ENCODE assay signal across 19 cellular contexts in genomic region chr4:138789796-138790195, GRCh38.
A peak's percentile ranks its signal among the peaks of the same experiment; 100 is the strongest.
DNase-seq lines count a peak whose midpoint lies in the region; TF ChIP-seq lines count a peak whose summit lies in the region.
"Had no signal": no experiment of that assay in that cellular context is flagged by ENCODE, and none has a peak within 500 bp of the region (broad histone marks: within the 10 kb centered on the region; RNA-seq: fewer than 3 reads in every experiment).

No MANE protein-coding gene starts in this region.

- peak; percentile 85 for DNase-seq in Caki2 (ENCODE audit: low read depth)
- DNase-seq in NCI-H69 (lab: John Stamatoyannopoulos, UW): peak; percentile 13
- no peak for DNase-seq in endodermal cell
- peak; percentile 90 for DNase-seq in left kidney (ENCODE audit: low read depth, low spot score)
- no peak for DNase-seq in T-helper 2 cell treated with Interferon-gamma antibody and Interleukin-4, amounts not matched to agents 5 μg/mL and 100 μg/mL, for 36 hours (ENCODE audit: low spot score)
- DNase-seq in PC-9: no peak
- DNase-seq in NCI-H1436 treated with DMSO at 0.1 percent for 48 hours (lab: John Stamatoyannopoulos, UW): no peak
- no peak for DNase-seq in adrenal gland
- DNase-seq: 8988T; ACHN; BE2C; Calu3; CD8-positive, alpha-beta memory T cell; KBM-7; NCI-H1694; NCI-H2029 treated with DMSO at 0.1 percent for 48 hours; NCI-H446 treated with DMSO at 0.1 percent for 48 hours had no signal

- no peaks in the 10 kb centered on the region for H3K36me3 Mint-ChIP-seq in endodermal cell (ENCODE audit: low read depth)
- no peaks in the 10 kb centered on the region for H3K36me3 Mint-ChIP-seq in T-helper 2 cell treated with Interferon-gamma antibody and Interleukin-4, amounts not matched to agents 5 μg/mL and 100 μg/mL, for 36 hours (ENCODE audit: low read depth)
- H3K36me3 Mint-ChIP-seq: CD14-positive monocyte; CD8-positive, alpha-beta memory T cell had no signal

- H3K27me3 ChIP-seq in endodermal cell (ENCODE audit: control insufficient read depth, insufficient read depth, low read length, poor library complexity, severe bottlenecking) (no peaks in the 10 kb centered on the region), PC-9 (ENCODE audit: insufficient read depth, low read depth) (no peaks in the 10 kb centered on the region), adrenal gland (no peaks in the 10 kb centered on the region)
- H3K27me3 ChIP-seq: BE2C, SJCRH30 had no signal

- H3K4me1 Mint-ChIP-seq in endodermal cell: peaks cover 3% of the 10 kb centered on the region
- H3K4me1 Mint-ChIP-seq in T-helper 2 cell treated with Interferon-gamma antibody and Interleukin-4, amounts not matched to agents 5 μg/mL and 100 μg/mL, for 36 hours (ENCODE audit: low read depth): no peaks in the 10 kb centered on the region
- H3K4me1 Mint-ChIP-seq: CD14-positive monocyte; CD8-positive, alpha-beta memory T cell had no signal

- H3K9me3 ChIP-seq in endodermal cell (ENCODE audit: control insufficient read depth, low read length): no peaks in the 10 kb centered on the region
- no peaks in the 10 kb centered on the region for H3K9me3 ChIP-seq in PC-9 (ENCODE audit: insufficient read depth, low read depth)
- H3K9me3 ChIP-seq in adrenal gland (replicated peaks in 1 of 3): no peaks in the 10 kb centered on the region
- H3K9me3 ChIP-seq: BE2C, SJCRH30 had no signal

- CTCF ChIA-PET in PC-9 (lab: Charles Lee): no interaction called here

- no peak for TF ChIP-seq POLR2A in adrenal gland (IDR thresholded peaks at IDR 0.05)

- H3K9me3 Mint-ChIP-seq in endodermal cell: no peaks in the 10 kb centered on the region
- no peaks in the 10 kb centered on the region for H3K9me3 Mint-ChIP-seq in T-helper 2 cell treated with Interferon-gamma antibody and Interleukin-4, amounts not matched to agents 5 μg/mL and 100 μg/mL, for 36 hours

- no peaks in the 10 kb centered on the region for H3F3A ChIP-seq in PC-9 (ENCODE audit: insufficient read depth, low read depth)

- no peaks in the 10 kb centered on the region for H4K20me1 ChIP-seq in PC-9 (ENCODE audit: insufficient read depth)

- intact Hi-C loops in PC-9 (cut with micrococcal nuclease; ENCODE audit: unreplicated experiment): no loop called here
- intact Hi-C loops in adrenal gland (cut with DNase I): no loop called here

- TF ChIP-seq CTCF in endodermal cell (conservative IDR thresholded peaks at IDR 0.05) (peak; percentile 26), PC-9 (conservative IDR thresholded peaks at IDR 0.05) (no peak), adrenal gland (IDR thresholded peaks at IDR 0.05) (no peak)

- 75 to 94% methylated on average over 4 to 5 of the region's 5 CpGs for WGBS in endodermal cell (ENCODE audit: insufficient coverage in 1 of 2, insufficient read length in 1 of 2), 2 experiments
- WGBS in adrenal gland, 4 donors: 66 to 84% (median 77%) methylated on average over 5 of the region's 5 CpGs

- no peaks in the 10 kb centered on the region for H3K79me2 ChIP-seq in PC-9 (ENCODE audit: low read depth)

- in situ Hi-C loops in Caki2 (cut with HindIII; ENCODE audit: low pct_unique_long_range_greater_than_20kb, low sequenced_read_pairs): no loop called here

- H3K9me2 ChIP-seq in PC-9 (ENCODE audit: insufficient read depth): no peaks in the 10 kb centered on the region

- H3K27ac ChIP-seq in endodermal cell (ENCODE audit: low read depth, low read length) (no peak overlapping the region), PC-9 (no peak overlapping the region), adrenal gland (no peak overlapping the region)
- H3K27ac ChIP-seq: SJCRH30 had no signal

- POLR2A ChIA-PET in PC-9 (lab: Charles Lee; ENCODE audit: unreplicated experiment): no interaction called here

- H3K36me3 ChIP-seq in endodermal cell (ENCODE audit: control insufficient read depth, insufficient read depth, low read length) (no peaks in the 10 kb centered on the region), PC-9 (ENCODE audit: low read depth) (no peaks in the 10 kb centered on the region), adrenal gland (replicated peaks in 1 of 2) (no peaks in the 10 kb centered on the region)
- H3K36me3 ChIP-seq: BE2C, SJCRH30 had no signal

- H3K4me3 ChIP-seq in endodermal cell (ENCODE audit: low read length) (no peak overlapping the region), PC-9 (no peak overlapping the region), adrenal gland (no peak overlapping the region)
- H3K4me3 ChIP-seq: SJCRH30 had no signal

- peaks cover 2% of the 10 kb centered on the region for H3K27me3 Mint-ChIP-seq in endodermal cell (ENCODE audit: insufficient read depth)
- H3K27me3 Mint-ChIP-seq in T-helper 2 cell treated with Interferon-gamma antibody and Interleukin-4, amounts not matched to agents 5 μg/mL and 100 μg/mL, for 36 hours (ENCODE audit: low read depth): no peaks in the 10 kb centered on the region

- H3K27ac Mint-ChIP-seq in endodermal cell: no peak overlapping the region
- no peak overlapping the region for H3K27ac Mint-ChIP-seq in T-helper 2 cell treated with Interferon-gamma antibody and Interleukin-4, amounts not matched to agents 5 μg/mL and 100 μg/mL, for 36 hours
- H3K27ac Mint-ChIP-seq: CD14-positive monocyte; CD8-positive, alpha-beta memory T cell had no signal

- H3K4me2 ChIP-seq in PC-9: no peak overlapping the region

- H3K4me3 Mint-ChIP-seq in endodermal cell: no peak overlapping the region
- H3K4me3 Mint-ChIP-seq in T-helper 2 cell treated with Interferon-gamma antibody and Interleukin-4, amounts not matched to agents 5 μg/mL and 100 μg/mL, for 36 hours: no peak overlapping the region
- H3K4me3 Mint-ChIP-seq: CD14-positive monocyte; CD8-positive, alpha-beta memory T cell had no signal

- no TSS peak for BruUV-seq in PC-9 (replicated peaks; lab: Mats Ljungman, UMichigan)

- H3K9ac ChIP-seq in endodermal cell (ENCODE audit: extremely low read depth, low read length, poor library complexity, severe bottlenecking): no peak overlapping the region

- no peaks in the 10 kb centered on the region for H3K4me1 ChIP-seq in endodermal cell (ENCODE audit: control insufficient read depth, insufficient read depth, low read length)
- no peaks in the 10 kb centered on the region for H3K4me1 ChIP-seq in PC-9 (replicated peaks; ENCODE audit: insufficient read depth)
- H3K4me1 ChIP-seq in adrenal gland (replicated peaks in 1 of 2): no peaks in the 10 kb centered on the region
- H3K4me1 ChIP-seq: BE2C, SJCRH30 had no signal

- no peak overlapping the region for H2AFZ ChIP-seq in PC-9

Comparison
In these comparisons a context has a peak if more than half of its experiments do, and no peak if none do; other contexts are left out.
1. DNase-seq: peak in Caki2 (single experiment), NCI-H69 (single experiment) and left kidney (single experiment); none in endodermal cell (single experiment), T-helper 2 cell treated with Interferon-gamma antibody and Interleukin-4, amounts not matched to agents 5 μg/mL and 100 μg/mL, for 36 hours (single experiment), PC-9 (0 of 2), NCI-H1436 treated with DMSO at 0.1 percent for 48 hours (single experiment) and adrenal gland (0 of 7).